In genomic region chr4:71570492-71570891, GRCh38 we compare ENCODE assay signal across 18 cellular contexts.
"Had no signal": no experiment of that assay in that cellular context is flagged by ENCODE, and none has a peak within 500 bp of the region (broad histone marks: within the 10 kb centered on the region; RNA-seq: fewer than 3 reads in every experiment).

No MANE protein-coding gene starts in this region.

- H3K36me3 Mint-ChIP-seq: activated CD8-positive, alpha-beta memory T cell treated with anti-CD3 and anti-CD28 coated beads, Interleukin-2, amount 10 ng/mL, durations not matched to agents 7 days and 5 days; memory B cell; stimulated activated naive B cell treated with anti-CD40 and anti-IgM and Interleukin-4, amounts not matched to agents 10 μg/mL and 1 μg/mL and 100 μg/mL, for 72 hours; type B pancreatic cell had no signal

- H3K27me3 ChIP-seq: esophagus squamous epithelium, heart right ventricle had no signal

- H3K27me3 Mint-ChIP-seq: activated CD8-positive, alpha-beta memory T cell treated with anti-CD3 and anti-CD28 coated beads, Interleukin-2, amount 10 ng/mL, durations not matched to agents 7 days and 5 days; memory B cell; stimulated activated naive B cell treated with anti-CD40 and anti-IgM and Interleukin-4, amounts not matched to agents 10 μg/mL and 1 μg/mL and 100 μg/mL, for 72 hours; type B pancreatic cell had no signal

- DNase-seq: activated CD4-positive, alpha-beta T cell treated with anti-CD3 and anti-CD28 coated beads, Interleukin-2, amount 50 U/mL, for 4 hours; activated CD8-positive, alpha-beta memory T cell treated with anti-CD3 and anti-CD28 coated beads, Interleukin-2, amount 10 ng/mL, durations not matched to agents 7 days and 5 days; activated effector memory CD4-positive, alpha-beta T cell treated with Interleukin-2 at 50 U/mL for 16 hours; activated T-cell treated with anti-CD3 and anti-CD28 coated beads, Interleukin-2, amount 50 U/mL, for 24 hours; esophagus squamous epithelium; heart right ventricle; kidney; left ventricle myocardium inferior; posterior cingulate gyrus; right cardiac atrium; small intestine; stimulated activated naive B cell treated with anti-CD40 and anti-IgM and Interleukin-4, amounts not matched to agents 10 μg/mL and 1 μg/mL and 100 μg/mL, for 72 hours; substantia nigra had no signal

- H3K27ac ChIP-seq: esophagus squamous epithelium, heart right ventricle, left ventricle myocardium inferior had no signal

- H3K9me3 Mint-ChIP-seq: memory B cell, type B pancreatic cell had no signal

- H3K9me3 ChIP-seq: esophagus squamous epithelium, heart right ventricle had no signal

- ATAC-seq: activated CD4-positive, CD25-positive, alpha-beta regulatory T cell treated with anti-CD3 and anti-CD28 coated beads, Interleukin-2, amount 50 U/mL, for 24 hours; activated CD8-positive, alpha-beta memory T cell treated with anti-CD3 and anti-CD28 coated beads, Interleukin-2, amount 10 ng/mL, durations not matched to agents 7 days and 5 days; heart right ventricle; stimulated activated naive B cell treated with anti-CD40 and anti-IgM and Interleukin-4, amounts not matched to agents 10 μg/mL and 1 μg/mL and 100 μg/mL, for 72 hours had no signal

- H3K4me1 Mint-ChIP-seq: activated CD8-positive, alpha-beta memory T cell treated with anti-CD3 and anti-CD28 coated beads, Interleukin-2, amount 10 ng/mL, durations not matched to agents 7 days and 5 days; memory B cell; stimulated activated naive B cell treated with anti-CD40 and anti-IgM and Interleukin-4, amounts not matched to agents 10 μg/mL and 1 μg/mL and 100 μg/mL, for 72 hours had no signal

- H3K4me1 ChIP-seq: esophagus squamous epithelium, heart right ventricle, left ventricle myocardium inferior had no signal

- H3K4me3 ChIP-seq: esophagus squamous epithelium, heart right ventricle, left ventricle myocardium inferior had no signal

- H3K4me3 Mint-ChIP-seq: activated CD8-positive, alpha-beta memory T cell treated with anti-CD3 and anti-CD28 coated beads, Interleukin-2, amount 10 ng/mL, durations not matched to agents 7 days and 5 days; activated naive CD8-positive, alpha-beta T cell; activated T-cell treated with anti-CD3 and anti-CD28 coated beads, Interleukin-2, amount 50 U/mL, for 24 hours; memory B cell; neural crest cell; stimulated activated naive B cell treated with anti-CD40 and anti-IgM and Interleukin-4, amounts not matched to agents 10 μg/mL and 1 μg/mL and 100 μg/mL, for 72 hours; type B pancreatic cell had no signal

- H3K27ac Mint-ChIP-seq: activated CD8-positive, alpha-beta memory T cell treated with anti-CD3 and anti-CD28 coated beads, Interleukin-2, amount 10 ng/mL, durations not matched to agents 7 days and 5 days; activated naive CD8-positive, alpha-beta T cell; activated T-cell treated with anti-CD3 and anti-CD28 coated beads, Interleukin-2, amount 50 U/mL, for 24 hours; memory B cell; stimulated activated naive B cell treated with anti-CD40 and anti-IgM and Interleukin-4, amounts not matched to agents 10 μg/mL and 1 μg/mL and 100 μg/mL, for 72 hours; type B pancreatic cell had no signal

- H3K36me3 ChIP-seq: esophagus squamous epithelium, left ventricle myocardium inferior had no signal
